In genomic region chr5:425714-426113, GRCh38 we compare ENCODE assay signal across 8 cellular contexts. TPM values are rescaled to one million over a fixed set of nuclear protein-coding genes. Genes with fewer than 3 reads are reported as not detected.
DNase-seq lines count a peak whose midpoint lies in the region; FAIRE-seq and TF ChIP-seq lines count a peak whose summit lies in the region.

No MANE protein-coding gene starts in this region.

- no peak overlapping the region for H3K4me3 ChIP-seq in fibroblast of villous mesenchyme (ENCODE audit: low read depth, low read length)

- H3K27ac Mint-ChIP-seq in Calu3 (ENCODE audit: unreplicated experiment) (no peak overlapping the region), HFFc6 (peak overlapping the region; percentile 43)

- H3K4me3 Mint-ChIP-seq in Calu3 (ENCODE audit: low read depth, unreplicated experiment): no peak overlapping the region
- no peak overlapping the region for H3K4me3 Mint-ChIP-seq in HFFc6

- H3K36me3 Mint-ChIP-seq in Calu3 (ENCODE audit: insufficient read depth, unreplicated experiment) (no peaks in the 10 kb centered on the region), HFFc6 (ENCODE audit: low read depth) (peaks cover 73% of the 10 kb centered on the region)

- CTCF ChIA-PET in Calu3 (lab: Charles Lee): interaction anchor here (0.8 to 1.6 kb wide), 3 partner anchors 88 to 237 kb away, joined by 3 to 5 read pairs (median 4); no protein-coding TSS in a partner anchor

- peak; percentile 22 for DNase-seq in Calu3
- no peak for DNase-seq in HFFc6
- peak; percentile 52 for DNase-seq in SHP77 treated with DMSO at 0.1 percent for 48 hours (lab: John Stamatoyannopoulos, UW)
- DNase-seq in fibroblast of villous mesenchyme (ENCODE audit: low read depth): peak; percentile 22
- no peak for DNase-seq in NK-92 (lab: John Stamatoyannopoulos, UW; ENCODE audit: unreplicated experiment)
- DNase-seq in KG1 (lab: John Stamatoyannopoulos, UW): no peak
- no peak for DNase-seq in RCC 7860 (ENCODE audit: low spot score)
- DNase-seq in activated naive CD4-positive, alpha-beta T cell (lab: John Stamatoyannopoulos, UW): no peak

- no peak for FAIRE-seq in RCC 7860 (lab: Jason Lieb, UNC)

- H3K9me3 Mint-ChIP-seq in Calu3 (ENCODE audit: low read depth, unreplicated experiment) (peaks cover 7% of the 10 kb centered on the region), HFFc6 (peaks cover 10% of the 10 kb centered on the region; the same call in 1 of the 2 replicates)

- TF ChIP-seq CTCF in Calu3 (IDR thresholded peaks at IDR 0.05; ENCODE audit: unreplicated experiment) (no peak), HFFc6 (IDR thresholded peaks at IDR 0.05) (peak; percentile 36; the same call in 1 of the 2 replicates), fibroblast of villous mesenchyme (IDR thresholded peaks at IDR 0.05; ENCODE audit: insufficient read depth, low read depth, low read length) (peak; percentile 30)

- H3K4me1 Mint-ChIP-seq in Calu3 (ENCODE audit: low read depth, unreplicated experiment): no peaks in the 10 kb centered on the region
- peaks cover 46% of the 10 kb centered on the region for H3K4me1 Mint-ChIP-seq in HFFc6 (ENCODE audit: low read depth)

- intact Hi-C loops in Calu3 (cut with micrococcal nuclease; ENCODE audit: unreplicated experiment): no loop called here

- BruUV-seq in Calu3 (replicated peaks; lab: Mats Ljungman, UMichigan): no TSS peak

- H3K27me3 Mint-ChIP-seq in Calu3 (ENCODE audit: unreplicated experiment) (peaks cover 17% of the 10 kb centered on the region), HFFc6 (ENCODE audit: insufficient read depth) (peaks cover 43% of the 10 kb centered on the region)

RNA-seq across cellular contexts. Expression of gene EXOC3, which starts 17.3 kb away (rescaled TPM):
- total RNA-seq in Calu3 (2022) (63.8 and 69.4 TPM in 2 replicates), fibroblast of villous mesenchyme (31.2 and 32.4 TPM in 2 replicates)
- 10 to 100 TPM; 46.8 to 54.1 (median 50.3) TPM for total RNA-seq in HFFc6 (2021; fragmentation: NEBNext Ultra II Directional; extraction: Animal tissue kit (Norgen Biotek cat#: 25700))

Comparison
In these comparisons a context has a peak if more than half of its experiments do, and no peak if none do; other contexts are left out.
1. DNase-seq: peak in Calu3 (single experiment), SHP77 treated with DMSO at 0.1 percent for 48 hours (single experiment) and fibroblast of villous mesenchyme (single experiment); none in HFFc6 (single experiment), NK-92 (single experiment), KG1 (single experiment), RCC 7860 (single experiment) and activated naive CD4-positive, alpha-beta T cell (0 of 4).